ENCODE assay signal across 8 cellular contexts in the genomic region with DNA sequence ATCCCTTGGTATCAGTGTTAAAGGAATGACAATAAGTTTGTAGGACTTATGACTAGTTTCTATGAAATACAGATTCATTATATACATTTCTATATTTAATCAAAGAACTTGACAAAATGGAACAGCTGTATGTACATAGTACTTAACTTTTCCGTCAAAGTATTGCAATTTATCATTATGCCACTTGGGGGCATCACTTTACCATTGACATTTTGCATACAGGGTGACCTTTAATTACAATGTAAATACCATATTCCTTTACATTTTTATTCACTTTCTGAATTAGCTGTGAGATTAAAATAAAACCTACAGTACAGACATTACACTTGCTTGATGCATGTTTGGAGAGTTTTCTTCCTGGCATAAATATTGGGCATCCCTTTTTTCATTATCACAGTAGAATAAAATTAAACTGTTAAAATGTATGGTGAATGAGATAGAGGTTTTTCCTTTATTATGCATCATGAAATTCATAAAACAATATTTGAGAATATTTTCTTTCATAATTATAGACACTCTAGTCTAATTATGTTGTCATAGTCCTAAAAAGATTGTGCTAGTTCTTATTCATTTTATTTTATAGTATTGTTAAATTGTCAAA. TPM values are rescaled to one million over a fixed set of nuclear protein-coding genes. Genes with fewer than 3 reads are reported as not detected.
DNase-seq lines count a peak whose midpoint lies in the region; ATAC-seq and TF ChIP-seq lines count a peak whose summit lies in the region.

No MANE protein-coding gene starts in this region.

- H3K36me3 Mint-ChIP-seq in WTC11 = no peaks in the 10 kb centered on the region

- POLR2A ChIA-PET in WTC11 (lab: Charles Lee) = no interaction called here

- no peak overlapping the region for H3K4me3 ChIP-seq in tibial nerve

- H3K36me3 ChIP-seq in tibial nerve = peaks cover 0 to 15% (median 0%) of the 10 kb centered on the region in 3 donors

- no peak overlapping the region for H3K4me3 Mint-ChIP-seq in WTC11

- H3K9me3 Mint-ChIP-seq in WTC11 = no peaks in the 10 kb centered on the region

- TF ChIP-seq CTCF in WTC11 (IDR thresholded peaks at IDR 0.05) (peak; percentile 35; the same call in 1 of the 2 replicates), tibial nerve (IDR thresholded peaks at IDR 0.05) (peak; percentile 30 to 62 (median 53))

- peaks cover 3% of the 10 kb centered on the region; the same call in 1 of the 2 replicates for H3K4me1 Mint-ChIP-seq in WTC11

- CTCF ChIA-PET in WTC11 (lab: Charles Lee) = interaction anchor here (0.9 to 1.7 kb wide), 7 partner anchors 8 to 183 kb away, joined by 3 to 6 read pairs (median 3); no protein-coding TSS in a partner anchor

- ATAC-seq in GM19351 (IDR thresholded peaks at IDR 0.05; ENCODE audit: unreplicated experiment) = peak; percentile 71
- ATAC-seq in WTC11 = no peak
- ATAC-seq in GM18505 (IDR thresholded peaks at IDR 0.05; ENCODE audit: unreplicated experiment) = no peak

- TF ChIP-seq POLR2A in tibial nerve (IDR thresholded peaks at IDR 0.05) = no peak
- TF ChIP-seq POLR2A in GM18505 (IDR thresholded peaks at IDR 0.05; ENCODE audit: borderline replicate concordance, extremely low read depth, insufficient read depth, insufficient read length) = no peak

- DNase-seq in DMS 273 treated with DMSO at 0.1 percent for 48 hours (lab: John Stamatoyannopoulos, UW) = peak; percentile 25
- DNase-seq in NCI-H128 (lab: John Stamatoyannopoulos, UW; ENCODE audit: unreplicated experiment) = peak; percentile 56
- no peak for DNase-seq in WTC11 (ENCODE audit: low spot score)
- DNase-seq in iPS-NIHi11 (ENCODE audit: low spot score) = peak; percentile 32
- DNase-seq in tibial nerve (ENCODE audit: low spot score in 2 of 2) = peak in 1 of 2 donors; percentile 46
- DNase-seq in activated CD8-positive, alpha-beta memory T cell treated with anti-CD3 and anti-CD28 coated beads, Interleukin-2, amount 50 U/mL, for 4 hours = no peak

- no peaks in the 10 kb centered on the region for H3K9me3 ChIP-seq in tibial nerve

- 22 to 30% methylated on average over 1 of the region's 1 CpG for WGBS in tibial nerve, 2 donors

- no peak overlapping the region for H3K27ac Mint-ChIP-seq in WTC11

- no peak for TF ChIP-seq EP300 in tibial nerve (IDR thresholded peaks at IDR 0.05)

- H3K4me1 ChIP-seq in tibial nerve = no peaks in the 10 kb centered on the region

- no peaks in the 10 kb centered on the region for H3K27me3 ChIP-seq in tibial nerve

- H3K27ac ChIP-seq in tibial nerve = no peak overlapping the region

- no peaks in the 10 kb centered on the region for H3K27me3 Mint-ChIP-seq in WTC11 (ENCODE audit: low read depth)

TF ChIP-seq in WTC11, 78 proteins besides CTCF, POLR2A, EP300 and RAD21:
- TF ChIP-seq, protein P1, sequence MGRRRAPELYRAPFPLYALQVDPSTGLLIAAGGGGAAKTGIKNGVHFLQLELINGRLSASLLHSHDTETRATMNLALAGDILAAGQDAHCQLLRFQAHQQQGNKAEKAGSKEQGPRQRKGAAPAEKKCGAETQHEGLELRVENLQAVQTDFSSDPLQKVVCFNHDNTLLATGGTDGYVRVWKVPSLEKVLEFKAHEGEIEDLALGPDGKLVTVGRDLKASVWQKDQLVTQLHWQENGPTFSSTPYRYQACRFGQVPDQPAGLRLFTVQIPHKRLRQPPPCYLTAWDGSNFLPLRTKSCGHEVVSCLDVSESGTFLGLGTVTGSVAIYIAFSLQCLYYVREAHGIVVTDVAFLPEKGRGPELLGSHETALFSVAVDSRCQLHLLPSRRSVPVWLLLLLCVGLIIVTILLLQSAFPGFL (CRISPR knock-in tag; IDR thresholded peaks at IDR 0.05; ENCODE audit: borderline replicate concordance) = no peak
- TF ChIP-seq E2F1 (CRISPR knock-in tag; IDR thresholded peaks at IDR 0.05) (no peak), TP53 (CRISPR knock-in tag; IDR thresholded peaks at IDR 0.05) (no peak), E2F5 (CRISPR knock-in tag; IDR thresholded peaks at IDR 0.05) (no peak), FOXP1 (CRISPR knock-in tag; IDR thresholded peaks at IDR 0.05; ENCODE audit: borderline replicate concordance) (no peak), PRRX2 (CRISPR knock-in tag; IDR thresholded peaks at IDR 0.05) (no peak)
- TF ChIP-seq, protein P2, sequence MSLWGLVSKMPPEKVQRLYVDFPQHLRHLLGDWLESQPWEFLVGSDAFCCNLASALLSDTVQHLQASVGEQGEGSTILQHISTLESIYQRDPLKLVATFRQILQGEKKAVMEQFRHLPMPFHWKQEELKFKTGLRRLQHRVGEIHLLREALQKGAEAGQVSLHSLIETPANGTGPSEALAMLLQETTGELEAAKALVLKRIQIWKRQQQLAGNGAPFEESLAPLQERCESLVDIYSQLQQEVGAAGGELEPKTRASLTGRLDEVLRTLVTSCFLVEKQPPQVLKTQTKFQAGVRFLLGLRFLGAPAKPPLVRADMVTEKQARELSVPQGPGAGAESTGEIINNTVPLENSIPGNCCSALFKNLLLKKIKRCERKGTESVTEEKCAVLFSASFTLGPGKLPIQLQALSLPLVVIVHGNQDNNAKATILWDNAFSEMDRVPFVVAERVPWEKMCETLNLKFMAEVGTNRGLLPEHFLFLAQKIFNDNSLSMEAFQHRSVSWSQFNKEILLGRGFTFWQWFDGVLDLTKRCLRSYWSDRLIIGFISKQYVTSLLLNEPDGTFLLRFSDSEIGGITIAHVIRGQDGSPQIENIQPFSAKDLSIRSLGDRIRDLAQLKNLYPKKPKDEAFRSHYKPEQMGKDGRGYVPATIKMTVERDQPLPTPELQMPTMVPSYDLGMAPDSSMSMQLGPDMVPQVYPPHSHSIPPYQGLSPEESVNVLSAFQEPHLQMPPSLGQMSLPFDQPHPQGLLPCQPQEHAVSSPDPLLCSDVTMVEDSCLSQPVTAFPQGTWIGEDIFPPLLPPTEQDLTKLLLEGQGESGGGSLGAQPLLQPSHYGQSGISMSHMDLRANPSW (CRISPR knock-in tag; conservative IDR thresholded peaks at IDR 0.05; ENCODE audit: low read depth) = no peak

RNA-seq across cellular contexts. Expression of gene NEK11, which starts 6.9 kb away (rescaled TPM):
- total RNA-seq in WTC11 (2021) (1.6 to 1.8 TPM (median 1.7 TPM) in 3 replicates), tibial nerve (10 to 100 TPM in 3 of 4 donors, 1 to 10 TPM in 1; 7.0 to 32.8 (median 15.3) TPM)

RNA-seq across cellular contexts. Expression of gene ASTE1, which starts 7.0 kb away (rescaled TPM):
- total RNA-seq in WTC11 (2021) (5.2 to 6.4 TPM (median 5.8 TPM) in 3 replicates), tibial nerve (1 to 10 TPM; 5.2 to 8.1 (median 6.3) TPM)

Comparison
In these comparisons a context has a peak if more than half of its experiments do, and no peak if none do; other contexts are left out.
1. DNase-seq: peak in DMS 273 treated with DMSO at 0.1 percent for 48 hours (single experiment), NCI-H128 (single experiment) and iPS-NIHi11 (single experiment); none in WTC11 (single experiment) and activated CD8-positive, alpha-beta memory T cell treated with anti-CD3 and anti-CD28 coated beads, Interleukin-2, amount 50 U/mL, for 4 hours (single experiment).